ENCODE assay signal across 23 cellular contexts in the genomic region with DNA sequence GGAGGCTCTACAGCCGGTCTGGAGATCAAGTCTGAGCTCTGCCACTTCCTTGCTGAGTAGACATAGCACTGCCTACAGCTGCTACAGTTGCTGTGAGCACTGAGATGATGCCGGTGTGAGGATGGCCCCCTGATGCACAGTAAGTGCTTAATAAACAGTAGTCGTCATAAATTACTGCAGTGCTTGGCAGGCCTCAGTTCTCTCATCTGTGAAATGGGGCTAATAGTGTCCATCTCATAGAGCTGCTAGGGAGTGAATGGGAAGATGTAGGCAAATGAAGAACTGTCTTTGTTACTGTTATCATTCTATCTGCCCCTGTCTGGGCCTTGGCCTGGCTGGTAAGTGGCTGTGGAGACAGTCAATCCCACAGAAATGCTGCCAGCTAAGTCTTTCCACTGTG.
DNase-seq lines count a peak whose midpoint lies in the region; ATAC-seq, FAIRE-seq and TF ChIP-seq lines count a peak whose summit lies in the region.
"Had no signal": no experiment of that assay in that cellular context is flagged by ENCODE, and none has a peak within 500 bp of the region (broad histone marks: within the 10 kb centered on the region; RNA-seq: fewer than 3 reads in every experiment).

No MANE protein-coding gene starts in this region.

- H3K27me3 ChIP-seq in bronchial epithelial cell (ENCODE audit: control insufficient read depth, insufficient read depth, low read length) = no peaks in the 10 kb centered on the region
- H3K27me3 ChIP-seq in neuronal stem cell (ENCODE audit: control insufficient read depth in 3 of 3, insufficient read depth in 3 of 3, low read depth in 1 of 3, low read length in 3 of 3) = no peaks in the 10 kb centered on the region
- H3K27me3 ChIP-seq: BLaER1 treated with 17β-estradiol and CSF1 and Interleukin-3, amounts not matched to agents 10 nM and 100 nM had no signal

- H3K36me3 ChIP-seq in bronchial epithelial cell (ENCODE audit: control insufficient read depth, insufficient read depth, low read length) = peaks cover 6% of the 10 kb centered on the region
- peaks cover 0 to 12% of the 10 kb centered on the region in 2 donors for H3K36me3 ChIP-seq in neuronal stem cell (replicated peaks in 1 of 2; ENCODE audit: control insufficient read depth in 2 of 2, insufficient read depth in 2 of 2, low read length in 2 of 2)

- no peak overlapping the region for H3K4me3 ChIP-seq in bronchial epithelial cell (ENCODE audit: low read depth, low read length)
- H3K4me3 ChIP-seq in neuronal stem cell (ENCODE audit: low read length in 2 of 2) = no peak overlapping the region
- H3K4me3 ChIP-seq: A549; BLaER1 treated with 17β-estradiol and CSF1 and Interleukin-3, amounts not matched to agents 10 nM and 100 nM; GM12878 had no signal

- no peak overlapping the region for H2BK5ac ChIP-seq in neuronal stem cell (ENCODE audit: low read length)

- no peaks in the 10 kb centered on the region for H3K9me3 Mint-ChIP-seq in activated naive CD4-positive, alpha-beta T cell treated with anti-CD3 and anti-CD28 coated beads, Interleukin-2, amount 50 U/mL, for 72 hours
- H3K9me3 Mint-ChIP-seq in activated naive CD4-positive, alpha-beta T cell treated with anti-CD3 and anti-CD28 coated beads, Interleukin-2, amount 10 ng/mL, durations not matched to agents 7 days and 5 days = no peaks in the 10 kb centered on the region
- no peaks in the 10 kb centered on the region for H3K9me3 Mint-ChIP-seq in natural killer cell treated with Interleukin-12 subunit alpha and Interleukin-12 subunit beta and Interleukin-15 and Interleukin-18, amount 100 ng/mL, for 72 hours
- H3K9me3 Mint-ChIP-seq: CD4-positive, alpha-beta T cell; CD8-positive, alpha-beta T cell had no signal

- no peak overlapping the region for H2AFZ ChIP-seq in neuronal stem cell (ENCODE audit: low read length)

- H3K36me3 Mint-ChIP-seq in activated naive CD4-positive, alpha-beta T cell treated with anti-CD3 and anti-CD28 coated beads, Interleukin-2, amount 50 U/mL, for 72 hours = peaks cover 0 to 8% of the 10 kb centered on the region in 2 donors
- H3K36me3 Mint-ChIP-seq in activated naive CD4-positive, alpha-beta T cell treated with anti-CD3 and anti-CD28 coated beads, Interleukin-2, amount 10 ng/mL, durations not matched to agents 7 days and 5 days = peaks cover 1% of the 10 kb centered on the region
- H3K36me3 Mint-ChIP-seq in natural killer cell treated with Interleukin-12 subunit alpha and Interleukin-12 subunit beta and Interleukin-15 and Interleukin-18, amount 100 ng/mL, for 72 hours = peaks cover 6% of the 10 kb centered on the region

- H4K8ac ChIP-seq in neuronal stem cell (ENCODE audit: low read depth, low read length) = no peak overlapping the region

- H3K9ac ChIP-seq in neuronal stem cell (ENCODE audit: low read depth, low read length, poor library complexity) = no peak overlapping the region
- H3K9ac ChIP-seq: BLaER1 treated with 17β-estradiol and CSF1 and Interleukin-3, amounts not matched to agents 10 nM and 100 nM had no signal

- H4K91ac ChIP-seq in neuronal stem cell (ENCODE audit: low read depth, low read length, poor library complexity) = no peak overlapping the region

- H3K4me1 ChIP-seq in neuronal stem cell (ENCODE audit: control insufficient read depth in 2 of 2, insufficient read depth in 1 of 2, low read depth in 1 of 2, low read length in 2 of 2) = peaks cover 0 to 10% of the 10 kb centered on the region in 2 donors
- H3K4me1 ChIP-seq: A549, Caco-2 had no signal

- no CpG with 5 or more reads among the region's 3 CpGs for WGBS in neuronal stem cell (ENCODE audit: extremely low coverage in 2 of 2, insufficient read length in 2 of 2, insufficient replicate concordance in 1 of 2), 2 donors

- H3K9me3 ChIP-seq in neuronal stem cell (replicated peaks in 1 of 2; ENCODE audit: control insufficient read depth in 2 of 2, insufficient read depth in 1 of 2, low read depth in 1 of 2, low read length in 2 of 2) = no peaks in the 10 kb centered on the region
- H3K9me3 ChIP-seq: A549; BLaER1 treated with 17β-estradiol and CSF1 and Interleukin-3, amounts not matched to agents 10 nM and 100 nM; Caco-2 had no signal

- peak overlapping the region; percentile 90 for H3K14ac ChIP-seq in neuronal stem cell (ENCODE audit: low read length)

- no peak overlapping the region for H2BK12ac ChIP-seq in neuronal stem cell (ENCODE audit: low read length)

- H3K18ac ChIP-seq in neuronal stem cell (ENCODE audit: low read length) = no peak overlapping the region

- peak overlapping the region; percentile 17 for H2AK5ac ChIP-seq in neuronal stem cell (ENCODE audit: low read depth, low read length)

- H3K27me3 Mint-ChIP-seq in activated naive CD4-positive, alpha-beta T cell treated with anti-CD3 and anti-CD28 coated beads, Interleukin-2, amount 10 ng/mL, durations not matched to agents 7 days and 5 days = no peaks in the 10 kb centered on the region
- no peaks in the 10 kb centered on the region for H3K27me3 Mint-ChIP-seq in natural killer cell treated with Interleukin-12 subunit alpha and Interleukin-12 subunit beta and Interleukin-15 and Interleukin-18, amount 100 ng/mL, for 72 hours
- H3K27me3 Mint-ChIP-seq: B cell; CD4-positive, alpha-beta T cell had no signal

- H3K4me2 ChIP-seq in neuronal stem cell (ENCODE audit: insufficient read depth, low read length, poor library complexity, severe bottlenecking) = no peak overlapping the region
- H3K4me2 ChIP-seq: A549; BLaER1 treated with 17β-estradiol and CSF1 and Interleukin-3, amounts not matched to agents 10 nM and 100 nM had no signal

- H2BK120ac ChIP-seq in neuronal stem cell (ENCODE audit: low read depth, low read length) = no peak overlapping the region

- H3K23ac ChIP-seq in neuronal stem cell (ENCODE audit: low read depth, low read length, poor library complexity) = no peak overlapping the region

- peak; percentile 18 for FAIRE-seq in bronchial epithelial cell (lab: Jason Lieb, UNC)
- FAIRE-seq: A549, D721Med, GM12878, GM12892, GM18507 had no signal

- H3K4ac ChIP-seq in neuronal stem cell (ENCODE audit: low read length) = no peak overlapping the region

- H3K27ac Mint-ChIP-seq in activated naive CD4-positive, alpha-beta T cell treated with anti-CD3 and anti-CD28 coated beads, Interleukin-2, amount 50 U/mL, for 72 hours = peak overlapping the region; percentile 9 to 87
- H3K27ac Mint-ChIP-seq in activated naive CD4-positive, alpha-beta T cell treated with anti-CD3 and anti-CD28 coated beads, Interleukin-2, amount 10 ng/mL, durations not matched to agents 7 days and 5 days = no peak overlapping the region
- no peak overlapping the region for H3K27ac Mint-ChIP-seq in natural killer cell treated with Interleukin-12 subunit alpha and Interleukin-12 subunit beta and Interleukin-15 and Interleukin-18, amount 100 ng/mL, for 72 hours
- H3K27ac Mint-ChIP-seq: B cell; CD4-positive, alpha-beta T cell; CD8-positive, alpha-beta T cell had no signal

- H3K79me1 ChIP-seq in neuronal stem cell (ENCODE audit: low read depth, low read length) = no peaks in the 10 kb centered on the region

- no peak overlapping the region for H2BK15ac ChIP-seq in neuronal stem cell (ENCODE audit: low read length)

- H3K27ac ChIP-seq in neuronal stem cell (replicated peaks; ENCODE audit: low read length) = no peak overlapping the region
- H3K27ac ChIP-seq: 22Rv1; A549; BLaER1 treated with 17β-estradiol and CSF1 and Interleukin-3, amounts not matched to agents 10 nM and 100 nM; C4-2B had no signal

- peaks cover 3% of the 10 kb centered on the region for H3K4me1 Mint-ChIP-seq in activated naive CD4-positive, alpha-beta T cell treated with anti-CD3 and anti-CD28 coated beads, Interleukin-2, amount 10 ng/mL, durations not matched to agents 7 days and 5 days
- H3K4me1 Mint-ChIP-seq in natural killer cell treated with Interleukin-12 subunit alpha and Interleukin-12 subunit beta and Interleukin-15 and Interleukin-18, amount 100 ng/mL, for 72 hours (ENCODE audit: low read depth in 2 of 2) = no peaks in the 10 kb centered on the region
- H3K4me1 Mint-ChIP-seq: B cell had no signal

- no peak for ATAC-seq in activated naive CD4-positive, alpha-beta T cell treated with anti-CD3 and anti-CD28 coated beads, Interleukin-2, amount 50 U/mL, for 72 hours
- ATAC-seq in GM21528 (IDR thresholded peaks at IDR 0.05; ENCODE audit: low FRiP score, unreplicated experiment) = no peak
- ATAC-seq in natural killer cell treated with Interleukin-12 subunit alpha and Interleukin-12 subunit beta and Interleukin-15 and Interleukin-18, amount 100 ng/mL, for 72 hours = no peak
- ATAC-seq: A549; CD8-positive, alpha-beta T cell; GM12878 had no signal

- no peak overlapping the region for H3K4me3 Mint-ChIP-seq in activated naive CD4-positive, alpha-beta T cell treated with anti-CD3 and anti-CD28 coated beads, Interleukin-2, amount 10 ng/mL, durations not matched to agents 7 days and 5 days
- H3K4me3 Mint-ChIP-seq in natural killer cell treated with Interleukin-12 subunit alpha and Interleukin-12 subunit beta and Interleukin-15 and Interleukin-18, amount 100 ng/mL, for 72 hours = no peak overlapping the region
- H3K4me3 Mint-ChIP-seq: B cell; CD4-positive, alpha-beta T cell; CD8-positive, alpha-beta T cell had no signal

- DNase-seq in activated naive CD4-positive, alpha-beta T cell treated with anti-CD3 and anti-CD28 coated beads, Interleukin-2, amount 50 U/mL, for 72 hours (ENCODE audit: low spot score in 2 of 2) = no peak
- DNase-seq in activated naive CD4-positive, alpha-beta T cell treated with anti-CD3 and anti-CD28 coated beads, Interleukin-2, amount 10 ng/mL, durations not matched to agents 7 days and 5 days = no peak
- DNase-seq in ELF-1 (ENCODE audit: low read depth, low spot score) = peak; percentile 10
- no peak for DNase-seq in bronchial epithelial cell (ENCODE audit: low read depth)
- DNase-seq in neuronal stem cell (ENCODE audit: low spot score) = no peak
- no peak for DNase-seq in natural killer cell treated with Interleukin-12 subunit alpha and Interleukin-12 subunit beta and Interleukin-15 and Interleukin-18, amount 100 ng/mL, for 72 hours (ENCODE audit: low spot score)
- DNase-seq: AML-193; Caco-2; Calu3; CD4-positive, alpha-beta T cell; CD8-positive, alpha-beta T cell; DMS79 treated with DMSO at 0.1 percent for 48 hours; GDM1 had no signal

- CTCF ChIA-PET in activated naive CD4-positive, alpha-beta T cell treated with anti-CD3 and anti-CD28 coated beads, Interleukin-2, amount 10 ng/mL, durations not matched to agents 7 days and 5 days (lab: Charles Lee) = no interaction called here

- no peak for TF ChIP-seq CTCF in bronchial epithelial cell (IDR thresholded peaks at IDR 0.05; ENCODE audit: insufficient read depth, low read length, severe bottlenecking)

Comparison
In these comparisons a context has a peak if more than half of its experiments do, and no peak if none do; other contexts are left out.
1. H3K27ac Mint-ChIP-seq: peak in activated naive CD4-positive, alpha-beta T cell treated with anti-CD3 and anti-CD28 coated beads, Interleukin-2, amount 50 U/mL, for 72 hours (2 of 2); none in activated naive CD4-positive, alpha-beta T cell treated with anti-CD3 and anti-CD28 coated beads, Interleukin-2, amount 10 ng/mL, durations not matched to agents 7 days and 5 days (single experiment) and natural killer cell treated with Interleukin-12 subunit alpha and Interleukin-12 subunit beta and Interleukin-15 and Interleukin-18, amount 100 ng/mL, for 72 hours (0 of 2).